10 cellular contexts compared by ENCODE assay signal in the genomic region with DNA sequence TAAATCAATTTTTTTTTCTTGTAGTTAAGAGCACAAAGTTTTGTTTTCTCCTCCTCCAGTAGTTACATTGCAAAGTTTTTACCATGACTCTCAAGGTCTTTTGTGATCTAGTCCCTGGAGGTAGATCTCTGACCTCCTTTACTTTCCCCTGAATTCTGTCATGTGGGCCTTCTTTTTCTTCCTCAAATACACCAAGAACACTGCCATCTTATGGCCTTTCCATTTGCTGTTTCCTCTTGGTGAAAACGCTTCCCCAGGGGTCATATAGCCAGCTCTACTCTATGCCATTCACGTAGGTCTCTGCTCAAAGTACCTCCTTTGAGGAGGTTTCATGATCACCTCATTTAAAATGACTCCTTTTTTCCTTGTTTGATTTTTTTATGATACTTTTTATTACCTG. TPM values are rescaled to one million over a fixed set of nuclear protein-coding genes. Genes with fewer than 3 reads are reported as not detected.
DNase-seq lines count a peak whose midpoint lies in the region; ATAC-seq and TF ChIP-seq lines count a peak whose summit lies in the region.
"Had no signal": no experiment of that assay in that cellular context is flagged by ENCODE, and none has a peak within 500 bp of the region (broad histone marks: within the 10 kb centered on the region; RNA-seq: fewer than 3 reads in every experiment).

No MANE protein-coding gene starts in this region.

- ATAC-seq in HG02571 (IDR thresholded peaks at IDR 0.05; ENCODE audit: unreplicated experiment): no peak
- ATAC-seq: left ventricle myocardium superior had no signal

- H3K4me3 ChIP-seq in cardiac fibroblast (replicated peaks in 1 of 2; ENCODE audit: low read depth in 2 of 2, low read length in 2 of 2): no peak overlapping the region

- H3K36me3 Mint-ChIP-seq in activated T-cell treated with anti-CD3 and anti-CD28 coated beads, Interleukin-2, amount 50 U/mL, for 24 hours (ENCODE audit: low read depth): peaks cover 75% of the 10 kb centered on the region
- peaks cover 28% of the 10 kb centered on the region for H3K36me3 Mint-ChIP-seq in progenitor cell of endocrine pancreas (ENCODE audit: insufficient read depth)

- TF ChIP-seq CTCF in cardiac fibroblast (IDR thresholded peaks at IDR 0.05; ENCODE audit: low read depth, low read length): peak; percentile 23
- peak; percentile 18 for TF ChIP-seq CTCF in progenitor cell of endocrine pancreas (IDR thresholded peaks at IDR 0.05; ENCODE audit: unreplicated experiment)

- no peaks in the 10 kb centered on the region for H3K27me3 Mint-ChIP-seq in activated T-cell treated with anti-CD3 and anti-CD28 coated beads, Interleukin-2, amount 50 U/mL, for 24 hours
- H3K27me3 Mint-ChIP-seq in progenitor cell of endocrine pancreas: no peaks in the 10 kb centered on the region

- no peaks in the 10 kb centered on the region for H3K9me3 Mint-ChIP-seq in activated T-cell treated with anti-CD3 and anti-CD28 coated beads, Interleukin-2, amount 50 U/mL, for 24 hours
- H3K9me3 Mint-ChIP-seq in progenitor cell of endocrine pancreas (ENCODE audit: low read depth): no peaks in the 10 kb centered on the region

- no peak for DNase-seq in activated T-cell treated with anti-CD3 and anti-CD28 coated beads, Interleukin-2, amount 50 U/mL, for 24 hours
- DNase-seq in activated T-cell treated with anti-CD3 and anti-CD28 coated beads for 4 hours (no peak), NCI-H2227 treated with DMSO at 0.1 percent for 48 hours (lab: John Stamatoyannopoulos, UW) (peak; percentile 8), cardiac fibroblast (ENCODE audit: low read depth in 2 of 2) (no peak), progenitor cell of endocrine pancreas (ENCODE audit: low spot score, unreplicated experiment) (no peak), SK-N-DZ (ENCODE audit: low spot score) (no peak), pons (ENCODE audit: low spot score) (no peak)
- DNase-seq: amniotic stem cell, left ventricle myocardium superior had no signal

- peaks cover 51% of the 10 kb centered on the region for H3K4me1 Mint-ChIP-seq in activated T-cell treated with anti-CD3 and anti-CD28 coated beads, Interleukin-2, amount 50 U/mL, for 24 hours (ENCODE audit: low read depth)
- H3K4me1 Mint-ChIP-seq in progenitor cell of endocrine pancreas (ENCODE audit: low read depth): peaks cover 9% of the 10 kb centered on the region

- H3K4me3 Mint-ChIP-seq in activated T-cell treated with anti-CD3 and anti-CD28 coated beads, Interleukin-2, amount 50 U/mL, for 24 hours: peak overlapping the region; percentile 39
- peak overlapping the region; percentile 1 for H3K4me3 Mint-ChIP-seq in progenitor cell of endocrine pancreas (ENCODE audit: low read depth)

- peak overlapping the region; percentile 73 for H3K27ac Mint-ChIP-seq in activated T-cell treated with anti-CD3 and anti-CD28 coated beads, Interleukin-2, amount 50 U/mL, for 24 hours
- no peak overlapping the region for H3K27ac Mint-ChIP-seq in progenitor cell of endocrine pancreas

RNA-seq across cellular contexts. Expression of a gene that starts 2.7 kb away (rescaled TPM):
- 18.4 and 18.6 TPM in 2 replicates for total RNA-seq in progenitor cell of endocrine pancreas
- polyA plus RNA-seq in SK-N-DZ (2014; cell fraction: cytosol; rRNA removed): 21.3 and 24.3 TPM in 2 replicates
- 40.4 and 50.3 TPM in 2 replicates for polyA plus RNA-seq in SK-N-DZ (2014; cell fraction: nucleus; rRNA removed)

RNA-seq across cellular contexts. Expression of a gene that starts 19.2 kb away (rescaled TPM):
- total RNA-seq in progenitor cell of endocrine pancreas: 4.4 and 5.8 TPM in 2 replicates
- polyA plus RNA-seq in SK-N-DZ (2014; cell fraction: cytosol; rRNA removed): 14.0 TPM in 2 replicates
- 9.7 and 10.8 TPM in 2 replicates for polyA plus RNA-seq in SK-N-DZ (2014; cell fraction: nucleus; rRNA removed)
